In genomic region chr11:120455487-120455886, GRCh38 we compare ENCODE assay signal across 21 cellular contexts. TPM values are rescaled to one million over a fixed set of nuclear protein-coding genes. Genes with fewer than 3 reads are reported as not detected.
DNase-seq lines count a peak whose midpoint lies in the region; ATAC-seq, FAIRE-seq and TF ChIP-seq lines count a peak whose summit lies in the region.
"Had no signal": no experiment of that assay in that cellular context is flagged by ENCODE, and none has a peak within 500 bp of the region (broad histone marks: within the 10 kb centered on the region; RNA-seq: fewer than 3 reads in every experiment).

No MANE protein-coding gene starts in this region.

- POLR2A ChIA-PET in HepG2 (lab: Yijun Ruan, JAX) = no interaction called here

- no peaks in the 10 kb centered on the region for H3K79me2 ChIP-seq in HepG2 (ENCODE audit: insufficient read depth, low read length)

- FAIRE-seq in HepG2 (lab: Jason Lieb, UNC) = no peak
- FAIRE-seq: A204.1, G401.6, GM12891, GM19239 had no signal

- TF ChIP-seq RAD21 in liver (IDR thresholded peaks at IDR 0.05) (peak in 1 of 2 donors; percentile 9), HepG2 (CRISPR knock-in tag; IDR thresholded peaks at IDR 0.05) (no peak)

- DNase-seq in HepG2 (ENCODE audit: low spot score) (no peak), left lobe of liver (ENCODE audit: low spot score) (no peak), MV-4-11 (lab: John Stamatoyannopoulos, UW) (no peak), AML-193 (lab: John Stamatoyannopoulos, UW) (no peak)
- DNase-seq: 8988T; ACHN; Caco-2; Calu3; CD4-positive, alpha-beta T cell; CD8-positive, alpha-beta T cell; DMS79 treated with DMSO at 0.1 percent for 48 hours; GF-D8 had no signal

- H3K9me3 ChIP-seq in liver (ENCODE audit: control insufficient read depth in 4 of 4, low read length in 3 of 4) = no peaks in the 10 kb centered on the region
- no peaks in the 10 kb centered on the region for H3K9me3 ChIP-seq in HepG2 (ENCODE audit: low read length)
- H3K9me3 ChIP-seq: BLaER1 treated with 17β-estradiol and CSF1 and Interleukin-3, amounts not matched to agents 10 nM and 100 nM; Caco-2 had no signal

- TF ChIP-seq CTCF in liver (IDR thresholded peaks at IDR 0.05; ENCODE audit: low read depth, low read length, missing input control) (no peak), HepG2 (CRISPR knock-in tag; IDR thresholded peaks at IDR 0.05) (no peak)

- H3K4me1 ChIP-seq in liver (ENCODE audit: control insufficient read depth in 4 of 4, insufficient read depth in 4 of 4, low read length in 3 of 4) (no peaks in the 10 kb centered on the region), HepG2 (ENCODE audit: insufficient read depth, low read length) (no peaks in the 10 kb centered on the region)
- H3K4me1 ChIP-seq: BLaER1 treated with 17β-estradiol and CSF1 and Interleukin-3, amounts not matched to agents 10 nM and 100 nM; Caco-2 had no signal

- no peak for TF ChIP-seq POLR2A in HepG2 (IDR thresholded peaks at IDR 0.05; ENCODE audit: insufficient read depth in 1 of 2, low read depth in 2 of 2, low read length in 2 of 2)

- H3K27ac ChIP-seq in liver (ENCODE audit: low read depth in 1 of 2, low read length in 2 of 2) (no peak overlapping the region), HepG2 (ENCODE audit: extremely low read length, insufficient read depth, low read length) (no peak overlapping the region)
- H3K27ac ChIP-seq: BLaER1 treated with 17β-estradiol and CSF1 and Interleukin-3, amounts not matched to agents 10 nM and 100 nM; C4-2B had no signal

- CTCF ChIA-PET in HepG2 (lab: Yijun Ruan, JAX; ENCODE audit: low intra/inter-chr PET ratio, low total read pairs) = no interaction called here

- H4K20me1 ChIP-seq in HepG2 (ENCODE audit: insufficient read depth, low read length) = no peaks in the 10 kb centered on the region
- H4K20me1 ChIP-seq: BLaER1 treated with 17β-estradiol and CSF1 and Interleukin-3, amounts not matched to agents 10 nM and 100 nM had no signal

- H3K9ac ChIP-seq in liver (ENCODE audit: low read depth in 1 of 2, low read length in 2 of 2) = no peak overlapping the region
- no peak overlapping the region for H3K9ac ChIP-seq in HepG2 (ENCODE audit: insufficient read depth, low read depth, low read length)
- H3K9ac ChIP-seq: BLaER1 treated with 17β-estradiol and CSF1 and Interleukin-3, amounts not matched to agents 10 nM and 100 nM had no signal

- in situ Hi-C loops in HepG2 (cut with HindIII; ENCODE audit: extremely low pct_ligation_motif_present, low pct_unique_long_range_greater_than_20kb) = no loop called here

- H3K4me3 ChIP-seq in liver (ENCODE audit: low read depth in 1 of 3, low read length in 3 of 3) (no peak overlapping the region), HepG2 (replicated peaks in 1 of 3; ENCODE audit: insufficient read depth in 1 of 3, low read depth in 2 of 3, low read length in 3 of 3) (no peak overlapping the region)
- H3K4me3 ChIP-seq: BLaER1 treated with 17β-estradiol and CSF1 and Interleukin-3, amounts not matched to agents 10 nM and 100 nM had no signal

- H3K27me3 ChIP-seq in liver (ENCODE audit: control insufficient read depth in 4 of 4, insufficient read depth in 4 of 4, low read length in 3 of 4) = no peaks in the 10 kb centered on the region
- no peaks in the 10 kb centered on the region for H3K27me3 ChIP-seq in HepG2 (ENCODE audit: control insufficient read depth in 1 of 2, insufficient read depth in 2 of 2, low read length in 2 of 2)
- H3K27me3 ChIP-seq: BLaER1 treated with 17β-estradiol and CSF1 and Interleukin-3, amounts not matched to agents 10 nM and 100 nM had no signal

- ATAC-seq in HepG2 (no peak), left lobe of liver (peak; percentile 70)
- ATAC-seq: CD8-positive, alpha-beta T cell had no signal

- H3K36me3 ChIP-seq in liver (ENCODE audit: control insufficient read depth in 4 of 4, insufficient read depth in 3 of 4, low read depth in 1 of 4, low read length in 3 of 4) (peaks cover 13 to 80% (median 53%) of the 10 kb centered on the region in 4 donors), HepG2 (replicated peaks in 1 of 2; ENCODE audit: control insufficient read depth in 1 of 2, insufficient read depth in 2 of 2, low read length in 2 of 2) (peaks cover 11 to 72% of the 10 kb centered on the region in 2 experiments)

- BruUV-seq in HepG2 (replicated peaks; lab: Mats Ljungman, UMichigan) = no TSS peak

- no peak overlapping the region for H2AFZ ChIP-seq in HepG2 (ENCODE audit: low read length)

- intact Hi-C loops in HepG2 (cut with micrococcal nuclease; ENCODE audit: unreplicated experiment) = no loop called here

- no peak for TF ChIP-seq EP300 in HepG2 (IDR thresholded peaks at IDR 0.05; ENCODE audit: low read depth in 2 of 2, low read length in 2 of 2)
- no peak for TF ChIP-seq EP300 in HepG2 (CRISPR knock-in tag; IDR thresholded peaks at IDR 0.05; ENCODE audit: borderline replicate concordance)

- H3K4me2 ChIP-seq in HepG2 (ENCODE audit: low read depth, low read length) = no peak overlapping the region
- H3K4me2 ChIP-seq: BLaER1 treated with 17β-estradiol and CSF1 and Interleukin-3, amounts not matched to agents 10 nM and 100 nM had no signal

TF ChIP-seq in liver, 16 proteins besides CTCF, POLR2A, EP300 and RAD21:
- TF ChIP-seq HNF4A (conservative IDR thresholded peaks at IDR 0.05) = peak; percentile 19 to 51
- TF ChIP-seq RXRA (IDR thresholded peaks at IDR 0.05) = peak in 1 of 2 donors; percentile 20
- no peak for TF ChIP-seq HNF4G (IDR thresholded peaks at IDR 0.05)
TF ChIP-seq in liver: peak in this region for 2.

TF ChIP-seq in HepG2, 621 proteins besides CTCF, POLR2A, EP300 and RAD21 (continues in another document):
- TF ChIP-seq, protein P1, sequence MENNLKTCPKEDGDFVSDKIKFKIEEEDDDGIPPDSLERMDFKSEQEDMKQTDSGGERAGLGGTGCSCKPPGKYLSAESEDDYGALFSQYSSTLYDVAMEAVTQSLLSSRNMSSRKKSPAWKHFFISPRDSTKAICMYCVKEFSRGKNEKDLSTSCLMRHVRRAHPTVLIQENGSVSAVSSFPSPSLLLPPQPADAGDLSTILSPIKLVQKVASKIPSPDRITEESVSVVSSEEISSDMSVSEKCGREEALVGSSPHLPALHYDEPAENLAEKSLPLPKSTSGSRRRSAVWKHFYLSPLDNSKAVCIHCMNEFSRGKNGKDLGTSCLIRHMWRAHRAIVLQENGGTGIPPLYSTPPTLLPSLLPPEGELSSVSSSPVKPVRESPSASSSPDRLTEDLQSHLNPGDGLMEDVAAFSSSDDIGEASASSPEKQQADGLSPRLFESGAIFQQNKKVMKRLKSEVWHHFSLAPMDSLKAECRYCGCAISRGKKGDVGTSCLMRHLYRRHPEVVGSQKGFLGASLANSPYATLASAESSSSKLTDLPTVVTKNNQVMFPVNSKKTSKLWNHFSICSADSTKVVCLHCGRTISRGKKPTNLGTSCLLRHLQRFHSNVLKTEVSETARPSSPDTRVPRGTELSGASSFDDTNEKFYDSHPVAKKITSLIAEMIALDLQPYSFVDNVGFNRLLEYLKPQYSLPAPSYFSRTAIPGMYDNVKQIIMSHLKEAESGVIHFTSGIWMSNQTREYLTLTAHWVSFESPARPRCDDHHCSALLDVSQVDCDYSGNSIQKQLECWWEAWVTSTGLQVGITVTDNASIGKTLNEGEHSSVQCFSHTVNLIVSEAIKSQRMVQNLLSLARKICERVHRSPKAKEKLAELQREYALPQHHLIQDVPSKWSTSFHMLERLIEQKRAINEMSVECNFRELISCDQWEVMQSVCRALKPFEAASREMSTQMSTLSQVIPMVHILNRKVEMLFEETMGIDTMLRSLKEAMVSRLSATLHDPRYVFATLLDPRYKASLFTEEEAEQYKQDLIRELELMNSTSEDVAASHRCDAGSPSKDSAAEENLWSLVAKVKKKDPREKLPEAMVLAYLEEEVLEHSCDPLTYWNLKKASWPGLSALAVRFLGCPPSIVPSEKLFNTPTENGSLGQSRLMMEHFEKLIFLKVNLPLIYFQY (CRISPR knock-in tag; IDR thresholded peaks at IDR 0.05; ENCODE audit: borderline replicate concordance) = no peak
- TF ChIP-seq ZFP90 (CRISPR knock-in tag; IDR thresholded peaks at IDR 0.05; ENCODE audit: borderline replicate concordance) = no peak
- no peak for TF ChIP-seq ZNF558 (CRISPR knock-in tag; IDR thresholded peaks at IDR 0.05; ENCODE audit: borderline replicate concordance)
- TF ChIP-seq EEA1 (CRISPR knock-in tag; IDR thresholded peaks at IDR 0.05; ENCODE audit: borderline replicate concordance) = no peak
- no peak for TF ChIP-seq THYN1 (CRISPR knock-in tag; IDR thresholded peaks at IDR 0.05; ENCODE audit: borderline replicate concordance, low read depth)
- TF ChIP-seq ATAD3A (CRISPR knock-in tag; IDR thresholded peaks at IDR 0.05) = no peak
- no peak for TF ChIP-seq ZNF354B (CRISPR knock-in tag; IDR thresholded peaks at IDR 0.05)

RNA-seq across cellular contexts. Expression of gene GRIK4, which starts 56.1 kb away (rescaled TPM):
- total RNA-seq in liver (under 1 TPM; 0.05 to 0.25 TPM), HepG2 (2016; rRNA removed; fragmentation: Illumina TruSeq; extraction: Trizol) (0.04 TPM in 1 of 2 replicates, not detected in the other), left lobe of liver (0.05 TPM)
- polyA plus RNA-seq in liver (under 1 TPM in 1 of 2 donors, not detected in 1; 0.06 TPM), HepG2 (2011; rRNA removed) (0.01 and 0.07 TPM in 2 replicates)
- not detected in 2 replicates for total RNA-seq in HepG2 (2016; cell fraction: cytosol; rRNA removed; fragmentation: Illumina TruSeq; extraction: Trizol; ENCODE audit: low read depth)
- not detected in 2 replicates for total RNA-seq in HepG2 (2016; cell fraction: insoluble cytoplasmic fraction; rRNA removed; fragmentation: Illumina TruSeq; extraction: Trizol)
- total RNA-seq in HepG2 (2016; cell fraction: membrane; rRNA removed; fragmentation: Illumina TruSeq; extraction: Trizol) = 0.19 and 0.24 TPM in 2 replicates
- total RNA-seq in HepG2 (2016; cell fraction: nucleus; rRNA removed; fragmentation: Illumina TruSeq; extraction: Trizol) = 0.12 TPM in 1 of 2 replicates, not detected in the other
- 0.03 TPM in 1 of 2 replicates, not detected in the other for polyA plus RNA-seq in HepG2 (2011; cell fraction: cytosol; rRNA removed)
- polyA plus RNA-seq in HepG2 (2011; cell fraction: nucleus; rRNA removed) = 0.09 TPM in 1 of 2 replicates, not detected in the other
- 0.04 and 0.05 TPM in 2 replicates for polyA plus RNA-seq in HepG2 (2012)
- 0.02 TPM in 1 of 2 replicates, not detected in the other for polyA plus RNA-seq in HepG2 (2016; cell fraction: cytosol; fragmentation: Illumina TruSeq; extraction: Trizol; ENCODE audit: low read depth)
- polyA plus RNA-seq in HepG2 (2016; cell fraction: insoluble cytoplasmic fraction; fragmentation: Illumina TruSeq; extraction: Trizol; ENCODE audit: low read depth) = not detected in 2 replicates
- 0.10 TPM in 1 of 2 replicates, not detected in the other for polyA plus RNA-seq in HepG2 (2016; cell fraction: membrane; fragmentation: Illumina TruSeq; extraction: Trizol; ENCODE audit: low read depth)
- not detected in 2 replicates for polyA plus RNA-seq in HepG2 (2016; cell fraction: nucleus; fragmentation: Illumina TruSeq; extraction: Trizol; ENCODE audit: insufficient read depth, low read depth)
- polyA minus RNA-seq in HepG2 (2011; rRNA and poly(A)+ RNA removed; ENCODE audit: low replicate concordance) = 0.64 TPM in 1 of 2 replicates, not detected in the other
- not detected in 2 replicates for polyA minus RNA-seq in HepG2 (2011; cell fraction: cytosol; rRNA and poly(A)+ RNA removed)
- not detected in 2 replicates for polyA minus RNA-seq in HepG2 (2011; cell fraction: nucleus; rRNA and poly(A)+ RNA removed)
- total RNA-seq: A673; Calu3; CD4-positive, alpha-beta T cell; CD8-positive, alpha-beta T cell had no signal
- polyA plus RNA-seq: BJ had no signal
